ENCODE assay signal across 17 cellular contexts in the genomic region with DNA sequence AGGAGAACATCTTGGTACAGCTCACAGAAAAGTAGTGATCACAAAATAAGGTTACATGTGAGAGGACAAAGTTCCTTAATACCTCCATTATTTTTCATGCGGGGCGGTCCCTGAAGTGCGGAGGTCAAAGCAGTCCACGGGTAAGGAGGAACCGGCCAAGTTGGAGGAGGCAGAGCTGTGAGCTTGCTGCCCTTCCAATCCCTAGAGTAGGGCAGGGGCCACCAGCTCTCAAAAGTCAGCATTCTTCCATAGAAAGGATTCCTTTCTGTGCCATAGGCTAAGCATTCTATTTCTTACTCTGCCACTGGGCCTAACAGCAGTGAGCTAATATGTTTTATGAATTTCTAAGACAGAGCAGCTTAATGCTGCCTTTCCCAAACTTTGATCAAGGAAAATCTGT.
"Had no signal": no experiment of that assay in that cellular context is flagged by ENCODE, and none has a peak within 500 bp of the region (broad histone marks: within the 10 kb centered on the region; RNA-seq: fewer than 3 reads in every experiment).

No MANE protein-coding gene starts in this region.

- H3K4me1 ChIP-seq: right atrium auricular region had no signal

- H3K27me3 ChIP-seq: neutrophil, right atrium auricular region had no signal

- H3K27ac ChIP-seq: esophagus squamous epithelium, heart right ventricle, neutrophil, right atrium auricular region, thoracic aorta had no signal

- DNase-seq: activated CD4-positive, alpha-beta T cell treated with anti-CD3 and anti-CD28 coated beads, Interleukin-2, amount 10 ng/mL, durations not matched to agents 7 days and 5 days; activated CD8-positive, alpha-beta T cell treated with anti-CD3 and anti-CD28 coated beads, Interleukin-2, amount 10 ng/mL, durations not matched to agents 7 days and 5 days; activated naive CD4-positive, alpha-beta T cell treated with anti-CD3 and anti-CD28 coated beads, Interleukin-2, amount 50 U/mL, for 16 hours; activated T-cell treated with anti-CD3 and anti-CD28 coated beads, Interleukin-2, amount 50 U/mL, for 4 hours; dermis blood vessel endothelial cell; effector memory CD8-positive, alpha-beta T cell; esophagus squamous epithelium; heart right ventricle; immature natural killer cell; kidney glomerular epithelial cell; left ventricle myocardium superior; naive thymus-derived CD8-positive, alpha-beta T cell; posterior cingulate gyrus had no signal

- ATAC-seq: activated CD4-positive, CD25-positive, alpha-beta regulatory T cell treated with anti-CD3 and anti-CD28 coated beads, Interleukin-2, amount 50 U/mL, for 24 hours; activated CD8-positive, alpha-beta T cell treated with anti-CD3 and anti-CD28 coated beads, Interleukin-2, amount 10 ng/mL, durations not matched to agents 7 days and 5 days; activated T-cell treated with anti-CD3 and anti-CD28 coated beads, Interleukin-2, amount 50 U/mL, for 4 hours; effector memory CD8-positive, alpha-beta T cell; heart right ventricle; left ventricle myocardium superior; naive thymus-derived CD8-positive, alpha-beta T cell had no signal

- H3K36me3 ChIP-seq: esophagus squamous epithelium, heart right ventricle, neutrophil, right atrium auricular region, thoracic aorta had no signal

- H3K9me3 ChIP-seq: esophagus squamous epithelium, heart right ventricle, neutrophil, right atrium auricular region, thoracic aorta had no signal

- H3K4me3 ChIP-seq: esophagus squamous epithelium, heart right ventricle, right atrium auricular region, thoracic aorta had no signal
